8 cellular contexts compared by ENCODE assay signal in the genomic region with DNA sequence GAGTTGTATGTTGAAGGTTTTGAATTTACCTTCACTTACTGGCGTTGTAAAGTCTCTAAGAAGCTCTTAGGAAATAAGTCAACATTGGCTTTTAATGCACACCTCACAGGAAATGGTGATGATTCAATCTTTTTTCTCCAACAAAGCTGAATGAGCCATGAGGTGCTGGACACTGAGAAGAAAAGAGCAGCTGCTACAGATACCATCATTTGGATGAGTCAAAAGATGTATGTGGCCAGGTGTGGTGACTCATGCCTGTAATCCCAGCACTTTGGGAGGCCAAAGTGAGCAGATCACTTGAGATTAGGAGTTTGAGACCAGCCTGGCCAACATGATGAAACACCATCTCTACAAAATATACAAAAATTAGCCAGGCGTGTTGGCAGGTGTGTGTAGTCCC. TPM values are rescaled to one million over a fixed set of nuclear protein-coding genes. Genes with fewer than 3 reads are reported as not detected.
DNase-seq lines count a peak whose midpoint lies in the region; ATAC-seq and TF ChIP-seq lines count a peak whose summit lies in the region.

No MANE protein-coding gene starts in this region.

- no peak for TF ChIP-seq CTCF in CD14-positive monocyte (IDR thresholded peaks at IDR 0.05)
- no peak for TF ChIP-seq CTCF in mesothelial cell of epicardium (IDR thresholded peaks at IDR 0.05; ENCODE audit: unreplicated experiment)

- peaks cover 12% of the 10 kb centered on the region for H3K36me3 Mint-ChIP-seq in activated CD8-positive, alpha-beta memory T cell treated with anti-CD3 and anti-CD28 coated beads, Interleukin-2, amount 10 ng/mL, durations not matched to agents 7 days and 5 days
- H3K36me3 Mint-ChIP-seq in activated T-helper 2 cell treated with anti-CD3 and anti-CD28 coated beads, Interferon-gamma antibody, Interleukin-2, Interleukin-4, amounts not matched to agents 10 μg/mL and 5 μg/mL and 100 μg/mL, durations not matched to agents 14 hours and 24 hours and 36 hours (ENCODE audit: low read depth), result peaks cover 3% of the 10 kb centered on the region
- H3K36me3 Mint-ChIP-seq in CD14-positive monocyte, result no peaks in the 10 kb centered on the region
- H3K36me3 Mint-ChIP-seq in mesothelial cell of epicardium, result no peaks in the 10 kb centered on the region

- peak overlapping the region; percentile 71 for H3K27ac Mint-ChIP-seq in activated CD8-positive, alpha-beta memory T cell treated with anti-CD3 and anti-CD28 coated beads, Interleukin-2, amount 10 ng/mL, durations not matched to agents 7 days and 5 days
- peak overlapping the region; percentile 58 for H3K27ac Mint-ChIP-seq in activated T-helper 2 cell treated with anti-CD3 and anti-CD28 coated beads, Interferon-gamma antibody, Interleukin-2, Interleukin-4, amounts not matched to agents 10 μg/mL and 5 μg/mL and 100 μg/mL, durations not matched to agents 14 hours and 24 hours and 36 hours
- H3K27ac Mint-ChIP-seq in CD14-positive monocyte, result no peak overlapping the region
- H3K27ac Mint-ChIP-seq in mesothelial cell of epicardium, result no peak overlapping the region

- intact Hi-C loops in activated T-helper 2 cell treated with anti-CD3 and anti-CD28 coated beads, Interferon-gamma antibody, Interleukin-2, Interleukin-4, amounts not matched to agents 10 μg/mL and 5 μg/mL and 100 μg/mL, durations not matched to agents 14 hours and 24 hours and 36 hours (cut with micrococcal nuclease), result loop anchor here (1.0 to 10.0 kb wide), 3 partner anchors 8 to 788 kb away; no protein-coding TSS in a partner anchor
- intact Hi-C loops in CD14-positive monocyte (cut with micrococcal nuclease) (no loop called here), posterior cingulate gyrus (cut with DNase I) (no loop called here)

- H3K27me3 Mint-ChIP-seq in activated CD8-positive, alpha-beta memory T cell treated with anti-CD3 and anti-CD28 coated beads, Interleukin-2, amount 10 ng/mL, durations not matched to agents 7 days and 5 days, result peaks cover 12% of the 10 kb centered on the region
- no peaks in the 10 kb centered on the region for H3K27me3 Mint-ChIP-seq in activated T-helper 2 cell treated with anti-CD3 and anti-CD28 coated beads, Interferon-gamma antibody, Interleukin-2, Interleukin-4, amounts not matched to agents 10 μg/mL and 5 μg/mL and 100 μg/mL, durations not matched to agents 14 hours and 24 hours and 36 hours (ENCODE audit: low read depth)
- H3K27me3 Mint-ChIP-seq in CD14-positive monocyte (ENCODE audit: low read depth in 3 of 3) (peaks cover 2 to 6% (median 5%) of the 10 kb centered on the region in 3 donors), mesothelial cell of epicardium (ENCODE audit: low read depth) (no peaks in the 10 kb centered on the region)

- peak; percentile 94 for ATAC-seq in activated CD8-positive, alpha-beta memory T cell treated with anti-CD3 and anti-CD28 coated beads, Interleukin-2, amount 10 ng/mL, durations not matched to agents 7 days and 5 days
- peak; percentile 59 for ATAC-seq in HG03432 (IDR thresholded peaks at IDR 0.05; ENCODE audit: unreplicated experiment)

- peaks cover 8% of the 10 kb centered on the region for H3K9me3 Mint-ChIP-seq in activated CD8-positive, alpha-beta memory T cell treated with anti-CD3 and anti-CD28 coated beads, Interleukin-2, amount 10 ng/mL, durations not matched to agents 7 days and 5 days (ENCODE audit: low read depth)
- peaks cover 15% of the 10 kb centered on the region for H3K9me3 Mint-ChIP-seq in activated T-helper 2 cell treated with anti-CD3 and anti-CD28 coated beads, Interferon-gamma antibody, Interleukin-2, Interleukin-4, amounts not matched to agents 10 μg/mL and 5 μg/mL and 100 μg/mL, durations not matched to agents 14 hours and 24 hours and 36 hours
- peaks cover 0 to 3% (median 0%) of the 10 kb centered on the region in 7 donors for H3K9me3 Mint-ChIP-seq in CD14-positive monocyte
- peaks cover 3% of the 10 kb centered on the region for H3K9me3 Mint-ChIP-seq in mesothelial cell of epicardium

- peak; percentile 82 for DNase-seq in activated CD8-positive, alpha-beta memory T cell treated with anti-CD3 and anti-CD28 coated beads, Interleukin-2, amount 10 ng/mL, durations not matched to agents 7 days and 5 days
- no peak for DNase-seq in activated CD8-positive, alpha-beta memory T cell treated with anti-CD3 and anti-CD28 coated beads, Interleukin-2, amount 50 U/mL, for 4 hours
- DNase-seq in activated T-helper 2 cell treated with anti-CD3 and anti-CD28 coated beads, Interferon-gamma antibody, Interleukin-2, Interleukin-4, amounts not matched to agents 10 μg/mL and 5 μg/mL and 100 μg/mL, durations not matched to agents 14 hours and 24 hours and 36 hours (ENCODE audit: low spot score), result peak; percentile 40
- DNase-seq in stimulated activated CD4-positive, alpha-beta T cell treated with anti-CD3 and anti-CD28 coated beads, Interleukin-4, amount 100 ng/mL, for 48 hours (ENCODE audit: low read depth in 2 of 2), result peak; percentile 22 to 42
- no peak for DNase-seq in CD14-positive monocyte (ENCODE audit: low spot score)
- no peak for DNase-seq in mesothelial cell of epicardium (ENCODE audit: low spot score in 2 of 2, unreplicated experiment in 2 of 2)
- no peak for DNase-seq in posterior cingulate gyrus

- no peak overlapping the region for H3K4me3 Mint-ChIP-seq in activated CD8-positive, alpha-beta memory T cell treated with anti-CD3 and anti-CD28 coated beads, Interleukin-2, amount 10 ng/mL, durations not matched to agents 7 days and 5 days
- no peak overlapping the region for H3K4me3 Mint-ChIP-seq in activated T-helper 2 cell treated with anti-CD3 and anti-CD28 coated beads, Interferon-gamma antibody, Interleukin-2, Interleukin-4, amounts not matched to agents 10 μg/mL and 5 μg/mL and 100 μg/mL, durations not matched to agents 14 hours and 24 hours and 36 hours (ENCODE audit: low read depth)
- H3K4me3 Mint-ChIP-seq in CD14-positive monocyte (no peak overlapping the region), mesothelial cell of epicardium (no peak overlapping the region)

- CTCF ChIA-PET in activated CD8-positive, alpha-beta memory T cell treated with anti-CD3 and anti-CD28 coated beads, Interleukin-2, amount 10 ng/mL, durations not matched to agents 7 days and 5 days (lab: Charles Lee), result interaction anchor here (1.0 to 4.0 kb wide), 8 partner anchors 9 to 337 kb away, joined by 3 to 22 read pairs (median 4); no protein-coding TSS in a partner anchor

- peaks cover 40% of the 10 kb centered on the region for H3K4me1 Mint-ChIP-seq in activated CD8-positive, alpha-beta memory T cell treated with anti-CD3 and anti-CD28 coated beads, Interleukin-2, amount 10 ng/mL, durations not matched to agents 7 days and 5 days
- peaks cover 41% of the 10 kb centered on the region for H3K4me1 Mint-ChIP-seq in activated T-helper 2 cell treated with anti-CD3 and anti-CD28 coated beads, Interferon-gamma antibody, Interleukin-2, Interleukin-4, amounts not matched to agents 10 μg/mL and 5 μg/mL and 100 μg/mL, durations not matched to agents 14 hours and 24 hours and 36 hours (ENCODE audit: low read depth)
- H3K4me1 Mint-ChIP-seq in CD14-positive monocyte (no peaks in the 10 kb centered on the region), mesothelial cell of epicardium (no peaks in the 10 kb centered on the region)

RNA-seq across cellular contexts. Expression of gene IL23R, which starts 3.3 kb away (rescaled TPM):
- total RNA-seq in activated CD8-positive, alpha-beta memory T cell treated with anti-CD3 and anti-CD28 coated beads, Interleukin-2, amount 10 ng/mL, durations not matched to agents 7 days and 5 days, result 1 to 10 TPM in 1 of 2 experiments, under 1 TPM in 1; 0.53 to 2.2 TPM
- 0.55 and 0.80 TPM in 2 replicates for total RNA-seq in activated T-helper 2 cell treated with anti-CD3 and anti-CD28 coated beads, Interferon-gamma antibody, Interleukin-2, Interleukin-4, amounts not matched to agents 10 μg/mL and 5 μg/mL and 100 μg/mL, durations not matched to agents 14 hours and 24 hours and 36 hours
- polyA plus RNA-seq in CD14-positive monocyte, result not detected
- total RNA-seq in mesothelial cell of epicardium, result 0.09 TPM in 1 of 3 replicates, not detected in the others

RNA-seq across cellular contexts. Expression of gene C1orf141, which starts 28.2 kb away (rescaled TPM):
- not detected for total RNA-seq in activated CD8-positive, alpha-beta memory T cell treated with anti-CD3 and anti-CD28 coated beads, Interleukin-2, amount 10 ng/mL, durations not matched to agents 7 days and 5 days
- not detected in 2 replicates for total RNA-seq in activated T-helper 2 cell treated with anti-CD3 and anti-CD28 coated beads, Interferon-gamma antibody, Interleukin-2, Interleukin-4, amounts not matched to agents 10 μg/mL and 5 μg/mL and 100 μg/mL, durations not matched to agents 14 hours and 24 hours and 36 hours
- not detected for polyA plus RNA-seq in CD14-positive monocyte
- total RNA-seq in mesothelial cell of epicardium, result 0.22 to 0.23 TPM in 2 of 3 replicates, not detected in the other

Comparison
In these comparisons a context has a peak if more than half of its experiments do, and no peak if none do; other contexts are left out.
1. DNase-seq: peak in activated CD8-positive, alpha-beta memory T cell treated with anti-CD3 and anti-CD28 coated beads, Interleukin-2, amount 10 ng/mL, durations not matched to agents 7 days and 5 days (single experiment), activated T-helper 2 cell treated with anti-CD3 and anti-CD28 coated beads, Interferon-gamma antibody, Interleukin-2, Interleukin-4, amounts not matched to agents 10 μg/mL and 5 μg/mL and 100 μg/mL, durations not matched to agents 14 hours and 24 hours and 36 hours (single experiment) and stimulated activated CD4-positive, alpha-beta T cell treated with anti-CD3 and anti-CD28 coated beads, Interleukin-4, amount 100 ng/mL, for 48 hours (2 of 2); none in activated CD8-positive, alpha-beta memory T cell treated with anti-CD3 and anti-CD28 coated beads, Interleukin-2, amount 50 U/mL, for 4 hours (single experiment), CD14-positive monocyte (single experiment), mesothelial cell of epicardium (0 of 2) and posterior cingulate gyrus (0 of 10).
2. H3K27ac Mint-ChIP-seq: peak in activated CD8-positive, alpha-beta memory T cell treated with anti-CD3 and anti-CD28 coated beads, Interleukin-2, amount 10 ng/mL, durations not matched to agents 7 days and 5 days (single experiment) and activated T-helper 2 cell treated with anti-CD3 and anti-CD28 coated beads, Interferon-gamma antibody, Interleukin-2, Interleukin-4, amounts not matched to agents 10 μg/mL and 5 μg/mL and 100 μg/mL, durations not matched to agents 14 hours and 24 hours and 36 hours (single experiment); none in CD14-positive monocyte (0 of 7) and mesothelial cell of epicardium (single experiment).